1 cellular context compared by ENCODE assay signal in genomic region chr13:33642374-33643065, GRCh38.
TF ChIP-seq lines count a peak whose summit lies in the region.

No MANE protein-coding gene starts in this region.

TF ChIP-seq in HepG2, 621 proteins besides CTCF, POLR2A, EP300 and RAD21 (continued from another document and continues in another):
- peak; percentile 90; the same call in 1 of the 2 replicates for TF ChIP-seq ZNF609 (CRISPR knock-in tag; IDR thresholded peaks at IDR 0.05; ENCODE audit: borderline replicate concordance)
- peak; percentile 94 to 98 for TF ChIP-seq NR2F1 (CRISPR knock-in tag; IDR thresholded peaks at IDR 0.05)
- TF ChIP-seq, protein P1, sequence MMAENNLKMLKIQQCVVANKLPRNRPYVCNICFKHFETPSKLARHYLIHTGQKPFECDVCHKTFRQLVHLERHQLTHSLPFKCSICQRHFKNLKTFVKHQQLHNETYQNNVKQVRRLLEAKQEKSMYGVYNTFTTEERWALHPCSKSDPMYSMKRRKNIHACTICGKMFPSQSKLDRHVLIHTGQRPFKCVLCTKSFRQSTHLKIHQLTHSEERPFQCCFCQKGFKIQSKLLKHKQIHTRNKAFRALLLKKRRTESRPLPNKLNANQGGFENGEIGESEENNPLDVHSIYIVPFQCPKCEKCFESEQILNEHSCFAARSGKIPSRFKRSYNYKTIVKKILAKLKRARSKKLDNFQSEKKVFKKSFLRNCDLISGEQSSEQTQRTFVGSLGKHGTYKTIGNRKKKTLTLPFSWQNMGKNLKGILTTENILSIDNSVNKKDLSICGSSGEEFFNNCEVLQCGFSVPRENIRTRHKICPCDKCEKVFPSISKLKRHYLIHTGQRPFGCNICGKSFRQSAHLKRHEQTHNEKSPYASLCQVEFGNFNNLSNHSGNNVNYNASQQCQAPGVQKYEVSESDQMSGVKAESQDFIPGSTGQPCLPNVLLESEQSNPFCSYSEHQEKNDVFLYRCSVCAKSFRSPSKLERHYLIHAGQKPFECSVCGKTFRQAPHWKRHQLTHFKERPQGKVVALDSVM (CRISPR knock-in tag; IDR thresholded peaks at IDR 0.05) = peak; percentile 61
- TF ChIP-seq ZIK1 (CRISPR knock-in tag; IDR thresholded peaks at IDR 0.05; ENCODE audit: borderline replicate concordance, low read depth) = no peak
- peak; percentile 41; the same call in 1 of the 2 replicates for TF ChIP-seq TMF1 (CRISPR knock-in tag; IDR thresholded peaks at IDR 0.05; ENCODE audit: low read depth)
- TF ChIP-seq ZNF121 (CRISPR knock-in tag; IDR thresholded peaks at IDR 0.05) = no peak; the same call in 1 of the 2 replicates
- TF ChIP-seq RXRA (CRISPR knock-in tag; IDR thresholded peaks at IDR 0.05) = peak; percentile 94
- TF ChIP-seq, protein P2, sequence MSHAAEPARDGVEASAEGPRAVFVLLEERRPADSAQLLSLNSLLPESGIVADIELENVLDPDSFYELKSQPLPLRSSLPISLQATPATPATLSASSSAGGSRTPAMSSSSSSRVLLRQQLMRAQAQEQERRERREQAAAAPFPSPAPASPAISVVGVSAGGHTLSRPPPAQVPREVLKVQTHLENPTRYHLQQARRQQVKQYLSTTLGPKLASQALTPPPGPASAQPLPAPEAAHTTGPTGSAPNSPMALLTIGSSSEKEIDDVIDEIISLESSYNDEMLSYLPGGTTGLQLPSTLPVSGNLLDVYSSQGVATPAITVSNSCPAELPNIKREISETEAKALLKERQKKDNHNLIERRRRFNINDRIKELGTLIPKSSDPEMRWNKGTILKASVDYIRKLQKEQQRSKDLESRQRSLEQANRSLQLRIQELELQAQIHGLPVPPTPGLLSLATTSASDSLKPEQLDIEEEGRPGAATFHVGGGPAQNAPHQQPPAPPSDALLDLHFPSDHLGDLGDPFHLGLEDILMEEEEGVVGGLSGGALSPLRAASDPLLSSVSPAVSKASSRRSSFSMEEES (CRISPR knock-in tag; IDR thresholded peaks at IDR 0.05) = peak; percentile 81
- no peak for TF ChIP-seq ZFYVE20 (CRISPR knock-in tag; IDR thresholded peaks at IDR 0.05; ENCODE audit: borderline replicate concordance, low read depth)
- peak; percentile 47; the same call in 1 of the 2 replicates for TF ChIP-seq HIVEP1 (CRISPR knock-in tag; IDR thresholded peaks at IDR 0.05)
- TF ChIP-seq MAFG (CRISPR knock-in tag; IDR thresholded peaks at IDR 0.05) = no peak
- TF ChIP-seq PAF1 (CRISPR knock-in tag; IDR thresholded peaks at IDR 0.05) = no peak
- no peak; the same call in 1 of the 2 replicates for TF ChIP-seq ZC3H4 (CRISPR knock-in tag; IDR thresholded peaks at IDR 0.05; ENCODE audit: borderline replicate concordance)
- 0 out of 2 replicates have a peak, but pooled peaks have one; percentile 5 for TF ChIP-seq TOPORS (CRISPR knock-in tag; IDR thresholded peaks at IDR 0.05)
- no peak for TF ChIP-seq STAT5B (CRISPR knock-in tag; IDR thresholded peaks at IDR 0.05)
- peak; percentile 82 for TF ChIP-seq HNF4G (IDR thresholded peaks at IDR 0.05; ENCODE audit: borderline replicate concordance, low read depth, low read length)
- peak; percentile 68; the same call in 1 of the 2 replicates for TF ChIP-seq HNF4G (CRISPR knock-in tag; IDR thresholded peaks at IDR 0.05; ENCODE audit: borderline replicate concordance, low read depth)
- TF ChIP-seq PRDM4 (CRISPR knock-in tag; IDR thresholded peaks at IDR 0.05; ENCODE audit: borderline replicate concordance) = no peak
- peak; percentile 48; the same call in 1 of the 2 replicates for TF ChIP-seq JUNB (CRISPR knock-in tag; IDR thresholded peaks at IDR 0.05; ENCODE audit: borderline replicate concordance)
- no peak for TF ChIP-seq ZSCAN21 (CRISPR knock-in tag; IDR thresholded peaks at IDR 0.05; ENCODE audit: borderline replicate concordance)
- TF ChIP-seq MAF1 (CRISPR knock-in tag; IDR thresholded peaks at IDR 0.05; ENCODE audit: borderline replicate concordance) = no peak
- 0 out of 2 replicates have a peak, but pooled peaks have one; percentile 40 for TF ChIP-seq ZNF12 (CRISPR knock-in tag; IDR thresholded peaks at IDR 0.05)
- peak; percentile 74; the same call in 1 of the 2 replicates for TF ChIP-seq ZNF24 (IDR thresholded peaks at IDR 0.05)
- no peak for TF ChIP-seq KMT2B (CRISPR knock-in tag; IDR thresholded peaks at IDR 0.05)
- TF ChIP-seq NCOR1 (IDR thresholded peaks at IDR 0.05; ENCODE audit: borderline replicate concordance, low read length) = peak; percentile 99
- TF ChIP-seq TEAD3 (CRISPR knock-in tag; optimal IDR thresholded peaks at IDR 0.05; ENCODE audit: borderline replicate concordance) = peak; percentile 88
- peak; percentile 41 for TF ChIP-seq ZNF670 (CRISPR knock-in tag; IDR thresholded peaks at IDR 0.05; ENCODE audit: borderline replicate concordance)
- TF ChIP-seq RFXAP (CRISPR knock-in tag; IDR thresholded peaks at IDR 0.05; ENCODE audit: borderline replicate concordance) = no peak
- TF ChIP-seq, protein P3, sequence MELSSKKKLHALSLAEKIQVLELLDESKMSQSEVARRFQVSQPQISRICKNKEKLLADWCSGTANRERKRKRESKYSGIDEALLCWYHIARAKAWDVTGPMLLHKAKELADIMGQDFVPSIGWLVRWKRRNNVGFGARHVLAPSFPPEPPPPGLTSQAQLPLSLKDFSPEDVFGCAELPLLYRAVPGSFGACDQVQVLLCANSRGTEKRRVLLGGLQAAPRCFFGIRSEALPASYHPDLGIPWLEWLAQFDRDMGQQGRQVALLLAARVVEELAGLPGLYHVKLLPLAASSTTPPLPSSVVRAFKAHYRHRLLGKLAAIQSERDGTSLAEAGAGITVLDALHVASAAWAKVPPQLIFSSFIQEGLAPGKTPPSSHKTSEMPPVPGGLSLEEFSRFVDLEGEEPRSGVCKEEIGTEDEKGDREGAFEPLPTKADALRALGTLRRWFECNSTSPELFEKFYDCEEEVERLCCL (CRISPR knock-in tag; IDR thresholded peaks at IDR 0.05; ENCODE audit: borderline replicate concordance) = peak; percentile 43; the same call in 1 of the 2 replicates
- no peak; the same call in 1 of the 2 replicates for TF ChIP-seq TARDBP (CRISPR knock-in tag; IDR thresholded peaks at IDR 0.05)
- TF ChIP-seq ZNF569 (CRISPR knock-in tag; IDR thresholded peaks at IDR 0.05; ENCODE audit: borderline replicate concordance) = no peak
- TF ChIP-seq, protein P4, sequence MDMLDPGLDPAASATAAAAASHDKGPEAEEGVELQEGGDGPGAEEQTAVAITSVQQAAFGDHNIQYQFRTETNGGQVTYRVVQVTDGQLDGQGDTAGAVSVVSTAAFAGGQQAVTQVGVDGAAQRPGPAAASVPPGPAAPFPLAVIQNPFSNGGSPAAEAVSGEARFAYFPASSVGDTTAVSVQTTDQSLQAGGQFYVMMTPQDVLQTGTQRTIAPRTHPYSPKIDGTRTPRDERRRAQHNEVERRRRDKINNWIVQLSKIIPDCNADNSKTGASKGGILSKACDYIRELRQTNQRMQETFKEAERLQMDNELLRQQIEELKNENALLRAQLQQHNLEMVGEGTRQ (IDR thresholded peaks at IDR 0.05; ENCODE audit: low read depth, low read length) = no peak
- TF ChIP-seq, protein P4 (CRISPR knock-in tag; IDR thresholded peaks at IDR 0.05; ENCODE audit: borderline replicate concordance) = 0 out of 2 replicates have a peak, but pooled peaks have one; percentile 38
- no peak; the same call in 1 of the 2 replicates for TF ChIP-seq ZNF790 (CRISPR knock-in tag; IDR thresholded peaks at IDR 0.05; ENCODE audit: borderline replicate concordance)
- no peak for TF ChIP-seq ZNF264 (CRISPR knock-in tag; IDR thresholded peaks at IDR 0.05)
- TF ChIP-seq ZBTB7B (CRISPR knock-in tag; IDR thresholded peaks at IDR 0.05) = peak; percentile 86
- TF ChIP-seq IRX3 (CRISPR knock-in tag; IDR thresholded peaks at IDR 0.05; ENCODE audit: borderline replicate concordance, low read depth) = no peak
- TF ChIP-seq, protein P5, sequence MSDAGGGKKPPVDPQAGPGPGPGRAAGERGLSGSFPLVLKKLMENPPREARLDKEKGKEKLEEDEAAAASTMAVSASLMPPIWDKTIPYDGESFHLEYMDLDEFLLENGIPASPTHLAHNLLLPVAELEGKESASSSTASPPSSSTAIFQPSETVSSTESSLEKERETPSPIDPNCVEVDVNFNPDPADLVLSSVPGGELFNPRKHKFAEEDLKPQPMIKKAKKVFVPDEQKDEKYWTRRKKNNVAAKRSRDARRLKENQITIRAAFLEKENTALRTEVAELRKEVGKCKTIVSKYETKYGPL (CRISPR knock-in tag; IDR thresholded peaks at IDR 0.05) = no peak
- 0 out of 2 replicates have a peak, but pooled peaks have one; percentile 46 for TF ChIP-seq ZNF639 (CRISPR knock-in tag; conservative IDR thresholded peaks at IDR 0.05)
- no peak for TF ChIP-seq PAWR (CRISPR knock-in tag; IDR thresholded peaks at IDR 0.05; ENCODE audit: borderline replicate concordance)
- no peak for TF ChIP-seq ZSCAN20 (CRISPR knock-in tag; IDR thresholded peaks at IDR 0.05; ENCODE audit: borderline replicate concordance)
- no peak for TF ChIP-seq AGO1 (IDR thresholded peaks at IDR 0.05; ENCODE audit: low read depth, low read length, poor library complexity, severe bottlenecking)
- no peak for TF ChIP-seq ZNF530 (CRISPR knock-in tag; IDR thresholded peaks at IDR 0.05; ENCODE audit: low read depth)
- TF ChIP-seq FOSL2 (CRISPR knock-in tag; IDR thresholded peaks at IDR 0.05) = peak; percentile 90
- TF ChIP-seq ZNF567 (CRISPR knock-in tag; IDR thresholded peaks at IDR 0.05; ENCODE audit: borderline replicate concordance) = no peak
- TF ChIP-seq ARNT2 (CRISPR knock-in tag; IDR thresholded peaks at IDR 0.05; ENCODE audit: low read depth) = peak; percentile 36; the same call in 1 of the 2 replicates
